Comparison of ENCODE assay signal across 8 cellular contexts in the genomic region with DNA sequence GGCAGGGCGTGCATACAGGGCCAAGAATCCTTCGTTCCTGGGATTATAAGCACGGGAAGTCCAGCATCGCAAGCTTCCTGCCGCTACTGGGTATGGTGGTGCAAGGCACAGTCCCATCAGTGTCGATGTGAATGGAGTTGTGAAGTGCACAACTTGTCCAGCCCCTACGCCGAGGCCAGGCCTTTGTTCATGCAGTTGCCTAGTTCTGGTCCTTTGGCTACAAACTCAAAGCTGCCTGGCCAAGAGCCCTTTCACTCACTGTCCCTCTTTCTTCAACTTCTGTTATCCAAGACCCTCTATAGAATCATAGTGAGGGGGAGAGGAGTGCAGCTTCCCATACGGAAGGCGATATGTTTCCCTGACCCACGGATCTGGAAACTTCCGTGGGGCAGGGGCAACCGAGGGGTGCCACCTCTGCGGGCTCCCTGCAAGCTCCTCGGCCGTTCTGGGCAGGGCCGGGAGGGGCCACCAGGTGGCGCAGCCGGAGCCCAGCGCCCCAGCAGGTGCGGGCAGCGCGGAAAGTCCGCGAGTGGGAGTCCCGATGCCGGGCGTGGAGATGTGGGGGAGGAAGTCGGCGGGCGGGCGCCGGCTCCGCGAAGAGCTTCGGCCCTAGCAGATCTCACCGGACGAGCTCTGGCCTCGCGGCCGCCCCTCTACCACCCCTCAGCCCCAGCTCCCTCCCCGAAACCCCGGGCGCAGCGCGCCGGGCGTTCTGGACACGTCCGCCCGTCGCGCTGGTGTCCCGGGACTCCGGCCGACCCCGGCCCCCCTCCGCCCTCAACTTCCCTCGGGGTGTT. TPM values are rescaled to one million over a fixed set of nuclear protein-coding genes. Genes with fewer than 3 reads are reported as not detected.
DNase-seq lines count a peak whose midpoint lies in the region; ATAC-seq lines count a peak whose summit lies in the region.

No MANE protein-coding gene starts in this region.

- H3K27ac ChIP-seq in right cardiac atrium (ENCODE audit: low read length), result no peak overlapping the region

- DNase-seq in COLO668 (lab: John Stamatoyannopoulos, UW; ENCODE audit: unreplicated experiment) (peak; percentile 63), HK-2 (ENCODE audit: unreplicated experiment) (peak; percentile 51), SKM-1 (lab: John Stamatoyannopoulos, UW; ENCODE audit: unreplicated experiment) (peak; percentile 19), right cardiac atrium (peak; percentile 65 to 88 (median 85)), retina (peak; percentile 87), OCI-M2 (lab: John Stamatoyannopoulos, UW; ENCODE audit: unreplicated experiment) (no peak)
- peak; percentile 77 for DNase-seq in activated naive CD8-positive, alpha-beta T cell treated with anti-CD3 and anti-CD28 coated beads, Interleukin-2, amount 50 U/mL, for 16 hours (ENCODE audit: low read depth, low spot score)

- H3K4me3 ChIP-seq in right cardiac atrium (ENCODE audit: low read length), result peak overlapping the region; percentile 55

- peak; percentile 58 for ATAC-seq in GM19463 (IDR thresholded peaks at IDR 0.05; ENCODE audit: unreplicated experiment)
- peak; percentile 90 to 92 for ATAC-seq in right cardiac atrium

- H3K27me3 ChIP-seq in right cardiac atrium (ENCODE audit: control insufficient read depth, insufficient read depth), result no peaks in the 10 kb centered on the region

- 9% methylated on average over 59 of the region's 59 CpGs for WGBS in right cardiac atrium

- H3K9me3 ChIP-seq in right cardiac atrium (ENCODE audit: control insufficient read depth, low read length), result no peaks in the 10 kb centered on the region

- intact Hi-C loops in right cardiac atrium (cut with DNase I), result loop anchor here (2.0 to 10.0 kb wide), 6 partner anchors 61 to 121 kb away; no protein-coding TSS in a partner anchor

- no peaks in the 10 kb centered on the region for H3K4me1 ChIP-seq in right cardiac atrium (ENCODE audit: control insufficient read depth, insufficient read depth, low read length)

RNA-seq across cellular contexts. Expression of gene RASGRP1, which starts 0.7 kb away (rescaled TPM):
- 1 to 10 TPM; 1.3 to 3.5 (median 2.0) TPM for total RNA-seq in right cardiac atrium
- 0.43 TPM for polyA plus RNA-seq in right cardiac atrium
